ENCODE assay signal across 8 cellular contexts in genomic region chrX:38260231-38260630, GRCh38.
DNase-seq lines count a peak whose midpoint lies in the region; ATAC-seq and TF ChIP-seq lines count a peak whose summit lies in the region.

No MANE protein-coding gene starts in this region.

- H3K9me3 Mint-ChIP-seq in stimulated activated effector memory CD8-positive, alpha-beta T cell treated with anti-CD3 and anti-CD28 coated beads, Interleukin-12 subunit alpha, Interleukin-12 subunit beta, amount 100 ng/mL, for 72 hours = no peaks in the 10 kb centered on the region

- DNase-seq in AG08395 (ENCODE audit: low spot score) (peak; percentile 3), NCI-H1092 treated with DMSO at 0.1 percent for 48 hours (lab: John Stamatoyannopoulos, UW) (peak; percentile 2), erythroblast (lab: John Stamatoyannopoulos, UW) (peak; percentile 4 to 28), NOMO-1 treated with DMSO at 0.1 percent for 48 hours (lab: John Stamatoyannopoulos, UW; ENCODE audit: unreplicated experiment) (no peak)
- no peak for DNase-seq in stimulated activated effector memory CD8-positive, alpha-beta T cell treated with anti-CD3 and anti-CD28 coated beads, Interleukin-12 subunit alpha, Interleukin-12 subunit beta, amount 100 ng/mL, for 72 hours (ENCODE audit: low spot score in 2 of 2)
- DNase-seq in stimulated activated CD4-positive, alpha-beta T cell treated with anti-CD3 and anti-CD28 coated beads, Interleukin-4, amount 100 ng/mL, for 1 hour = no peak

- H3K36me3 Mint-ChIP-seq in stimulated activated effector memory CD8-positive, alpha-beta T cell treated with anti-CD3 and anti-CD28 coated beads, Interleukin-12 subunit alpha, Interleukin-12 subunit beta, amount 100 ng/mL, for 72 hours = no peaks in the 10 kb centered on the region

- H3K4me1 Mint-ChIP-seq in stimulated activated effector memory CD8-positive, alpha-beta T cell treated with anti-CD3 and anti-CD28 coated beads, Interleukin-12 subunit alpha, Interleukin-12 subunit beta, amount 100 ng/mL, for 72 hours = no peaks in the 10 kb centered on the region

- H3K4me3 Mint-ChIP-seq in stimulated activated effector memory CD8-positive, alpha-beta T cell treated with anti-CD3 and anti-CD28 coated beads, Interleukin-12 subunit alpha, Interleukin-12 subunit beta, amount 100 ng/mL, for 72 hours = no peak overlapping the region

- TF ChIP-seq POLR2A in erythroblast (IDR thresholded peaks at IDR 0.05; ENCODE audit: low read length) = no peak

- no peak overlapping the region for H3K27ac Mint-ChIP-seq in stimulated activated effector memory CD8-positive, alpha-beta T cell treated with anti-CD3 and anti-CD28 coated beads, Interleukin-12 subunit alpha, Interleukin-12 subunit beta, amount 100 ng/mL, for 72 hours

- peak; percentile 66 for ATAC-seq in GM18907 (IDR thresholded peaks at IDR 0.05; ENCODE audit: unreplicated experiment)
- ATAC-seq in stimulated activated effector memory CD8-positive, alpha-beta T cell treated with anti-CD3 and anti-CD28 coated beads, Interleukin-12 subunit alpha, Interleukin-12 subunit beta, amount 100 ng/mL, for 72 hours = no peak
- no peak for ATAC-seq in GM19397 (IDR thresholded peaks at IDR 0.05; ENCODE audit: unreplicated experiment)

Comparison
In these comparisons a context has a peak if more than half of its experiments do, and no peak if none do; other contexts are left out.
1. DNase-seq: peak in AG08395 (single experiment), NCI-H1092 treated with DMSO at 0.1 percent for 48 hours (single experiment) and erythroblast (2 of 2); none in stimulated activated effector memory CD8-positive, alpha-beta T cell treated with anti-CD3 and anti-CD28 coated beads, Interleukin-12 subunit alpha, Interleukin-12 subunit beta, amount 100 ng/mL, for 72 hours (0 of 2), NOMO-1 treated with DMSO at 0.1 percent for 48 hours (single experiment) and stimulated activated CD4-positive, alpha-beta T cell treated with anti-CD3 and anti-CD28 coated beads, Interleukin-4, amount 100 ng/mL, for 1 hour (single experiment).